ENCODE assay signal across 2 cellular contexts in genomic region chr15:79154491-79155182, GRCh38.
TF ChIP-seq lines count a peak whose summit lies in the region.

No MANE protein-coding gene starts in this region.

TF ChIP-seq in GM12878, 131 proteins besides CTCF, POLR2A, EP300 and RAD21:
- peak; percentile 82 for TF ChIP-seq BMI1 (IDR thresholded peaks at IDR 0.05; ENCODE audit: borderline replicate concordance)
- TF ChIP-seq KDM1A (IDR thresholded peaks at IDR 0.05; ENCODE audit: borderline replicate concordance) = no peak

TF ChIP-seq in neural cell, 6 proteins besides CTCF, POLR2A, EP300 and RAD21:
- peak; percentile 32 for TF ChIP-seq POLR2AphosphoS5 (IDR thresholded peaks at IDR 0.05)
- TF ChIP-seq EZH2 (IDR thresholded peaks at IDR 0.05; ENCODE audit: borderline replicate concordance, insufficient read depth, low read length, poor library complexity, severe bottlenecking) = no peak
- TF ChIP-seq SMC3 (conservative IDR thresholded peaks at IDR 0.05; ENCODE audit: poor library complexity) = peak; percentile 43
- no peak for TF ChIP-seq TAF1 (IDR thresholded peaks at IDR 0.05; ENCODE audit: low read depth)
- peak; percentile 66 for TF ChIP-seq MXI1 (conservative IDR thresholded peaks at IDR 0.05; ENCODE audit: poor library complexity, severe bottlenecking)
- no peak for TF ChIP-seq REST (IDR thresholded peaks at IDR 0.05; ENCODE audit: borderline replicate concordance)
